ENCODE assay signal across 13 cellular contexts in the genomic region with DNA sequence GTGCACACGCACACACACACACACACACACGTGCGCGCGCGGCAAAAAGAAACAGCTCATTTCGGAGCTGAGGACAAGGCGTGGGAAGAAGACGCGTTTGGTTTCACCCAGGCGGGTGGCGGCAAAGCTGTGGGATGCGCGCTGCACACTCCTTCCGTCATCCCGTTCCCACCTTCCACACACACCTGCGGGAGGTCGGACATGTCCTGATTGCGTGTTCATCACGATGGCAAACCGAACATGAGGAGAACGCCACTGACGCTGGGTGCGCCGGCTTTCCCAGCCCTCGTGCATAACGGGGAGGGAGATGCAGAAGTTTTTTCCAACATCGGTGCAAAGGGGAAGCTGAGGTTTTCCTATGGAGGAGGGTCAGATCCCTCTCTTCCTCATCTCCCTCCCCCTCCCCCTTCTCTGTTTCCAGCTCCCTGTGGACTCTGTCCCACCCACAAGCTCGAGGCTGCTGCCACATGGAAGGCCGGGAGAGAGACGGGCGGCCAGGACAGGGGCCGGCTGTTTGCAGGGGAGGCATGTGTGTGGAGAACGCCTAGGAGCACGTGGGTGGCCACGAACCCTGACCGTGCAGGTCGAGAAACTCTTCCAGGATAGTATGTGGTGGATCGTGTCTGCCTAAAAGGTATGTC. TPM values are rescaled to one million over a fixed set of nuclear protein-coding genes. Genes with fewer than 3 reads are reported as not detected.
DNase-seq lines count a peak whose midpoint lies in the region; ATAC-seq and TF ChIP-seq lines count a peak whose summit lies in the region.
"Had no signal": no experiment of that assay in that cellular context is flagged by ENCODE, and none has a peak within 500 bp of the region (broad histone marks: within the 10 kb centered on the region; RNA-seq: fewer than 3 reads in every experiment).

No MANE protein-coding gene starts in this region.

- no peak overlapping the region for H3K4me3 ChIP-seq in CD4-positive, alpha-beta memory T cell (ENCODE audit: low read length in 2 of 2)
- H3K4me3 ChIP-seq in NB4 (ENCODE audit: low read depth, low read length), result no peak overlapping the region
- H3K4me3 ChIP-seq in effector memory CD4-positive, alpha-beta T cell (ENCODE audit: insufficient read depth, low read depth, low read length, poor library complexity, severe bottlenecking), result no peak overlapping the region
- no peak overlapping the region for H3K4me3 ChIP-seq in MM.1S (ENCODE audit: low read length)
- H3K4me3 ChIP-seq in Caco-2 (ENCODE audit: low read depth, low read length), result no peak overlapping the region
- H3K4me3 ChIP-seq: testis had no signal

- H3F3A ChIP-seq in MM.1S (ENCODE audit: insufficient read depth, low read length), result 0 out of 2 replicates have a peak, but pooled peaks cover 2% of the 10 kb centered on the region

- no peak overlapping the region for H3K4me2 ChIP-seq in MM.1S (ENCODE audit: low read depth, low read length)

- no peaks in the 10 kb centered on the region for H3K27me3 Mint-ChIP-seq in CD4-positive, alpha-beta memory T cell
- no peaks in the 10 kb centered on the region for H3K27me3 Mint-ChIP-seq in natural killer cell treated with Interleukin-12 subunit alpha and Interleukin-12 subunit beta and Interleukin-15 and Interleukin-18, amount 100 ng/mL, for 72 hours
- H3K27me3 Mint-ChIP-seq in Caco-2 (ENCODE audit: insufficient read depth, unreplicated experiment), result no peaks in the 10 kb centered on the region

- peaks cover 6 to 55% of the 10 kb centered on the region in 2 donors for H3K36me3 Mint-ChIP-seq in CD4-positive, alpha-beta memory T cell
- H3K36me3 Mint-ChIP-seq in natural killer cell treated with Interleukin-12 subunit alpha and Interleukin-12 subunit beta and Interleukin-15 and Interleukin-18, amount 100 ng/mL, for 72 hours, result peaks cover 13% of the 10 kb centered on the region
- peaks cover 5% of the 10 kb centered on the region for H3K36me3 Mint-ChIP-seq in Caco-2 (ENCODE audit: insufficient read depth, unreplicated experiment)

- H3K4me3 Mint-ChIP-seq in CD4-positive, alpha-beta memory T cell, result peak overlapping the region in 7 of 8 donors; percentile 22 to 68 (median 52)
- H3K4me3 Mint-ChIP-seq in natural killer cell treated with Interleukin-12 subunit alpha and Interleukin-12 subunit beta and Interleukin-15 and Interleukin-18, amount 100 ng/mL, for 72 hours, result peak overlapping the region; percentile 76
- H3K4me3 Mint-ChIP-seq in Caco-2 (ENCODE audit: unreplicated experiment), result no peak overlapping the region

- intact Hi-C loops in CD4-positive, alpha-beta memory T cell (cut with micrococcal nuclease), result no loop called here
- intact Hi-C loops in Caco-2 (cut with micrococcal nuclease; ENCODE audit: unreplicated experiment), result no loop called here

- POLR2A ChIA-PET in CD4-positive, alpha-beta memory T cell (lab: Charles Lee; ENCODE audit: partially characterized antibody), result interaction anchor here (0.6 to 2.2 kb wide), 5 partner anchors 9 to 18 kb away, joined by 3 to 7 read pairs (median 3); no protein-coding TSS in a partner anchor
- POLR2A ChIA-PET in Caco-2 (lab: Charles Lee), result no interaction called here

- no peaks in the 10 kb centered on the region for H3K79me2 ChIP-seq in MM.1S (ENCODE audit: low read length)

- no peaks in the 10 kb centered on the region for H4K20me1 ChIP-seq in MM.1S (ENCODE audit: insufficient read depth, low read length)

- TF ChIP-seq POLR2A in NB4 (IDR thresholded peaks at IDR 0.05; ENCODE audit: extremely low read depth, insufficient read length), result no peak

- H3K9me3 Mint-ChIP-seq in CD4-positive, alpha-beta memory T cell, result no peaks in the 10 kb centered on the region
- no peaks in the 10 kb centered on the region for H3K9me3 Mint-ChIP-seq in natural killer cell treated with Interleukin-12 subunit alpha and Interleukin-12 subunit beta and Interleukin-15 and Interleukin-18, amount 100 ng/mL, for 72 hours
- H3K9me3 Mint-ChIP-seq in Caco-2 (ENCODE audit: unreplicated experiment), result no peaks in the 10 kb centered on the region

- no peaks in the 10 kb centered on the region for H3K9me3 ChIP-seq in CD4-positive, alpha-beta memory T cell (ENCODE audit: control insufficient read depth in 1 of 2, low read length in 2 of 2)
- H3K9me3 ChIP-seq in effector memory CD4-positive, alpha-beta T cell (ENCODE audit: control insufficient read depth, low read length), result no peaks in the 10 kb centered on the region
- H3K9me3 ChIP-seq in MM.1S (replicated peaks; ENCODE audit: insufficient read depth, low read length) (no peaks in the 10 kb centered on the region), Caco-2 (no peaks in the 10 kb centered on the region)
- H3K9me3 ChIP-seq: testis had no signal

- no peak for DNase-seq in CD4-positive, alpha-beta memory T cell
- DNase-seq in NB4 (ENCODE audit: low read depth) (peak; percentile 39), C1 segment of cervical spinal cord (lab: John Stamatoyannopoulos, UW) (no peak), ecto neural progenitor cell (ENCODE audit: low spot score) (no peak), MM.1S (no peak), Caco-2 (no peak)
- no peak for DNase-seq in effector memory CD4-positive, alpha-beta T cell
- DNase-seq in natural killer cell treated with Interleukin-12 subunit alpha and Interleukin-12 subunit beta and Interleukin-15 and Interleukin-18, amount 100 ng/mL, for 72 hours (ENCODE audit: low spot score), result no peak
- DNase-seq: effector CD4-positive, alpha-beta T cell; NCI-H526 treated with DMSO at 0.1 percent for 48 hours; occipital lobe; stimulated activated CD4-positive, alpha-beta T cell treated with anti-CD3 and anti-CD28 coated beads, Interleukin-4, amount 100 ng/mL, for 4 hours; testis had no signal

- peaks cover 69 to 100% (median 87%) of the 10 kb centered on the region in 4 donors for H3K4me1 Mint-ChIP-seq in CD4-positive, alpha-beta memory T cell
- peaks cover 81 to 100% of the 10 kb centered on the region in 2 donors for H3K4me1 Mint-ChIP-seq in natural killer cell treated with Interleukin-12 subunit alpha and Interleukin-12 subunit beta and Interleukin-15 and Interleukin-18, amount 100 ng/mL, for 72 hours (ENCODE audit: low read depth in 2 of 2)
- H3K4me1 Mint-ChIP-seq in Caco-2 (ENCODE audit: low read depth, unreplicated experiment), result peaks cover 12% of the 10 kb centered on the region

- no peak overlapping the region for H2AFZ ChIP-seq in MM.1S (ENCODE audit: low read length)

- no peak for ATAC-seq in natural killer cell treated with Interleukin-12 subunit alpha and Interleukin-12 subunit beta and Interleukin-15 and Interleukin-18, amount 100 ng/mL, for 72 hours

- H3K27ac ChIP-seq in CD4-positive, alpha-beta memory T cell (ENCODE audit: low read depth, low read length), result peak overlapping the region; percentile 17
- peak overlapping the region; percentile 34 for H3K27ac ChIP-seq in effector memory CD4-positive, alpha-beta T cell (ENCODE audit: insufficient read depth, low read length, poor library complexity, severe bottlenecking)
- no peak overlapping the region for H3K27ac ChIP-seq in MM.1S (ENCODE audit: low read length)
- H3K27ac ChIP-seq: testis had no signal

- H3K4me1 ChIP-seq in CD4-positive, alpha-beta memory T cell (ENCODE audit: insufficient read depth, low read length), result peaks cover 96% of the 10 kb centered on the region
- H3K4me1 ChIP-seq in effector memory CD4-positive, alpha-beta T cell (ENCODE audit: control insufficient read depth, insufficient read depth, low read length, poor library complexity, severe bottlenecking), result peaks cover 54% of the 10 kb centered on the region
- peaks cover 13% of the 10 kb centered on the region; the same call in 1 of the 2 replicates for H3K4me1 ChIP-seq in MM.1S (ENCODE audit: low read length)
- peaks cover 15% of the 10 kb centered on the region for H3K4me1 ChIP-seq in Caco-2

- TF ChIP-seq CTCF in NB4 (IDR thresholded peaks at IDR 0.05; ENCODE audit: low read depth, low read length) (no peak), MM.1S (IDR thresholded peaks at IDR 0.05; ENCODE audit: low read length) (no peak), Caco-2 (IDR thresholded peaks at IDR 0.05; ENCODE audit: insufficient read depth in 1 of 2, low read depth in 1 of 2, low read length in 1 of 2, severe bottlenecking in 1 of 2, unreplicated experiment in 1 of 2) (no peak)

- H3K27ac Mint-ChIP-seq in CD4-positive, alpha-beta memory T cell, result peak overlapping the region; percentile 68 to 96 (median 83)
- peak overlapping the region; percentile 85 to 99 for H3K27ac Mint-ChIP-seq in natural killer cell treated with Interleukin-12 subunit alpha and Interleukin-12 subunit beta and Interleukin-15 and Interleukin-18, amount 100 ng/mL, for 72 hours
- no peak overlapping the region for H3K27ac Mint-ChIP-seq in Caco-2 (ENCODE audit: unreplicated experiment)

- H3K36me3 ChIP-seq in CD4-positive, alpha-beta memory T cell (ENCODE audit: insufficient read depth, low read length), result peaks cover 7% of the 10 kb centered on the region
- H3K36me3 ChIP-seq in effector memory CD4-positive, alpha-beta T cell (ENCODE audit: control insufficient read depth, insufficient read depth, low read length), result peaks cover 42% of the 10 kb centered on the region
- H3K36me3 ChIP-seq in MM.1S (replicated peaks; ENCODE audit: insufficient read depth, low read length), result no peaks in the 10 kb centered on the region
- H3K36me3 ChIP-seq in Caco-2 (ENCODE audit: control insufficient read depth, insufficient read depth, low read length), result no peaks in the 10 kb centered on the region

- no peaks in the 10 kb centered on the region for H3K27me3 ChIP-seq in CD4-positive, alpha-beta memory T cell (ENCODE audit: insufficient read depth, low read length)
- H3K27me3 ChIP-seq in effector memory CD4-positive, alpha-beta T cell (replicated peaks; ENCODE audit: control insufficient read depth, insufficient read depth, low read length, poor library complexity, severe bottlenecking), result no peaks in the 10 kb centered on the region
- H3K27me3 ChIP-seq in MM.1S (replicated peaks; ENCODE audit: insufficient read depth, low read length) (no peaks in the 10 kb centered on the region), Caco-2 (replicated peaks; ENCODE audit: control insufficient read depth, insufficient read depth, low read length) (no peaks in the 10 kb centered on the region)
- H3K27me3 ChIP-seq: testis had no signal

- no peaks in the 10 kb centered on the region for H3K9me2 ChIP-seq in MM.1S (replicated peaks; ENCODE audit: insufficient read depth, low read length)

- no peak overlapping the region for H3K9ac ChIP-seq in MM.1S (ENCODE audit: low read length)

- CTCF ChIA-PET in CD4-positive, alpha-beta memory T cell (lab: Charles Lee; ENCODE audit: partially characterized antibody), result interaction anchor here (1.1 to 1.5 kb wide), 2 partner anchors 11 to 57 kb away, joined by 3 to 4 read pairs; no protein-coding TSS in a partner anchor
- CTCF ChIA-PET in Caco-2 (lab: Charles Lee), result no interaction called here

- no TSS peak for BruUV-seq in Caco-2 (replicated peaks; lab: Mats Ljungman, UMichigan)

RNA-seq across cellular contexts. Expression of a gene that starts 20.3 kb away (rescaled TPM):
- 100 to 1,000 TPM; 179 to 187 TPM for total RNA-seq in CD4-positive, alpha-beta memory T cell
- polyA plus RNA-seq in CD4-positive, alpha-beta memory T cell, result 100 to 1,000 TPM in 1 of 2 donors, 10 to 100 TPM in 1; 92.2 to 119 TPM
- 10 to 100 TPM; 62.5 to 77.6 TPM for total RNA-seq in natural killer cell treated with Interleukin-12 subunit alpha and Interleukin-12 subunit beta and Interleukin-15 and Interleukin-18, amount 100 ng/mL, for 72 hours
- total RNA-seq in Caco-2 (2022), result 7.9 and 11.4 TPM in 2 replicates
